In the genomic region with DNA sequence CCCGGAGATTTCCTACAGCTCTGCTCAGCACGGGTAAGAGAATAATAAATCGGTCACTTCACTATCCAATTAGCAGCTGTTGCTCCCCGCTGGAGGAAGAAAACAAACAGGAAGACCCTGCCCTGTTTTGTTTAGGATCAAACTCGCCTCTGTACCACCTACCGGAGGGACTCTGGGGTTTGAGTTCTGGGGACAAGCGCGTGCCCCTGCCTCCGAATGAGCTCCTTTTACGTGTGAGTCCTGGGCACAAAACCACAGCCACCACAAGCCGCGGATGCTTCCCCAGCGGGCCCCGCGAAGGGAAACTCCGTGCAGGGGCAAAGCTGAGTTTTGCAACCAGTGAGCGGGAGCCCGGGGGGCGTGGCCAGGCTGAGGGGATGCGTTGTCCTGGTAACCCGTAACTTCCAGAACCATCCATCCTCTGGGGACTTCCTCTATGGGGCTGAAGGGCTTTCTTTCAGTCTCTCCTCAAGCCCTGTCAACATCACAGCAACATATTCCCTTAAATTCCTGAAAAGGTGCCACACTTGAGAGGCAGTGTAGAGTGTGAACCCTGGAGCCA, we compare ENCODE assay signal across 8 cellular contexts.
DNase-seq lines count a peak whose midpoint lies in the region; ATAC-seq lines count a peak whose summit lies in the region.

No MANE protein-coding gene starts in this region.

- peaks cover 8% of the 10 kb centered on the region for H3K27me3 Mint-ChIP-seq in memory B cell

- peak overlapping the region; percentile 37 for H3K4me3 Mint-ChIP-seq in memory B cell

- ATAC-seq in HG02798 (IDR thresholded peaks at IDR 0.05; ENCODE audit: poor library complexity, unreplicated experiment) (peak; percentile 69), memory B cell (ENCODE audit: low read depth) (peak; percentile 75)

- peak; percentile 15 for DNase-seq in NCI-H2029 (lab: John Stamatoyannopoulos, UW)
- DNase-seq in NCI-H2029 treated with DMSO at 0.1 percent for 48 hours (lab: John Stamatoyannopoulos, UW) = no peak
- peak; percentile 30 for DNase-seq in NCI-H2171 (lab: John Stamatoyannopoulos, UW)
- peak; percentile 89 to 94 for DNase-seq in activated CD4-positive, alpha-beta T cell treated with anti-CD3 and anti-CD28 coated beads, Interleukin-2, amount 50 U/mL, for 48 hours
- peak; percentile 70 for DNase-seq in effector CD4-positive, alpha-beta T cell
- peak; percentile 80 to 93 for DNase-seq in memory B cell (ENCODE audit: low spot score in 2 of 2)
- DNase-seq in stimulated activated CD4-positive, alpha-beta T cell treated with anti-CD3 and anti-CD28 coated beads, TNF-alpha, amount 100 ng/mL, for 24 hours (ENCODE audit: low read depth in 3 of 3) = peak; percentile 74 to 92 (median 75)

- peak overlapping the region; percentile 96 for H3K27ac Mint-ChIP-seq in memory B cell

- peaks cover 47% of the 10 kb centered on the region for H3K4me1 Mint-ChIP-seq in memory B cell

- no peaks in the 10 kb centered on the region for H3K36me3 Mint-ChIP-seq in memory B cell

- H3K9me3 Mint-ChIP-seq in memory B cell = no peaks in the 10 kb centered on the region
